ENCODE assay signal across 8 cellular contexts in the genomic region with DNA sequence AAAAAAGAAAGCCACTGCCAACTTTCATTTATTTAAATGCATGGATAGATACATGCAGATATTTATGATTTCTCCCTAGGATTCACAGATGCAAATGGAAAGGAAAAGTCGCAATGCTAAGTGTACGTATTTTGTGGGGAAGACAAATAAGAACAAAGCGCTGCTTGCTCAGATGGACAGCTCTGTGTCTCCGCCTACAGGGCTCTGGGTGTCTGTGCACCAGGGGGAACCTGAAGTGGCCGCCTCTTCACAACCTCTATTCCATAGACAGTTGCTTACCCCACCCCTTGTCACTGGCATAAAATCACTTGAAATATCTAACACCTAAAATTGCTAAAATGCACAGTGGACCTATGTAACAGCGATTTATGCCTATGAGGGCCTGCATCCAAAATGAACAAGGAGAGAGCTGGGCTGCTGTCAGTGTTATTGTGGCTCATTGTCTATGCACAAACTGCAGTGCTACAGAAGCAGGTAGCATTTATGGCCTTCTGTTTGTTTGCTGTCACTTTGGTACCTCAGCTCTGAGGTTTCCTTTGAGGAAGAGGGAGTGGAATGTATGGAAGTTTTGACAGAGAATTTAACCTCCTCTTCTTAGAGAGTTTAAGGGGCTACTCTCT. TPM values are rescaled to one million over a fixed set of nuclear protein-coding genes. Genes with fewer than 3 reads are reported as not detected.
DNase-seq lines count a peak whose midpoint lies in the region; ATAC-seq and TF ChIP-seq lines count a peak whose summit lies in the region.

No MANE protein-coding gene starts in this region.

- ATAC-seq in GM18868 (IDR thresholded peaks at IDR 0.05; ENCODE audit: unreplicated experiment) (peak; percentile 70), HG02610 (IDR thresholded peaks at IDR 0.05; ENCODE audit: unreplicated experiment) (no peak)
- peak; percentile 66 for ATAC-seq in effector memory CD8-positive, alpha-beta T cell (replicated peaks)
- ATAC-seq in naive thymus-derived CD8-positive, alpha-beta T cell = peak; percentile 74 to 79

- no peaks in the 10 kb centered on the region for H3K36me3 Mint-ChIP-seq in effector memory CD8-positive, alpha-beta T cell (ENCODE audit: insufficient read depth)
- H3K36me3 Mint-ChIP-seq in naive thymus-derived CD8-positive, alpha-beta T cell = no peaks in the 10 kb centered on the region

- no peak overlapping the region for H3K4me3 Mint-ChIP-seq in effector memory CD8-positive, alpha-beta T cell
- peak overlapping the region in 4 of 10 donors; percentile 3 to 23 (median 10) for H3K4me3 Mint-ChIP-seq in naive thymus-derived CD8-positive, alpha-beta T cell

- DNase-seq in NCI-H146 treated with DMSO at 0.1 percent for 48 hours (lab: John Stamatoyannopoulos, UW; ENCODE audit: unreplicated experiment) (peak; percentile 21), ureter (ENCODE audit: low spot score) (peak; percentile 48)
- DNase-seq in activated CD4-positive, alpha-beta T cell treated with anti-CD3 and anti-CD28 coated beads, Interleukin-2, amount 50 U/mL, for 4 hours = peak; percentile 20 to 32
- DNase-seq in effector memory CD8-positive, alpha-beta T cell = peak; percentile 13 to 33 (median 30)
- peak; percentile 11 to 65 (median 42) for DNase-seq in naive thymus-derived CD8-positive, alpha-beta T cell

- H3K4me1 Mint-ChIP-seq in effector memory CD8-positive, alpha-beta T cell (ENCODE audit: low read depth in 2 of 2) = no peaks in the 10 kb centered on the region
- H3K4me1 Mint-ChIP-seq in naive thymus-derived CD8-positive, alpha-beta T cell = peaks cover 0 to 3% (median 1%) of the 10 kb centered on the region in 4 donors

- H3K27ac ChIP-seq in C4-2B = no peak overlapping the region

- TF ChIP-seq CTCF in C4-2B (conservative IDR thresholded peaks at IDR 0.05) = peak; percentile 88

- POLR2A ChIA-PET in naive thymus-derived CD8-positive, alpha-beta T cell (lab: Charles Lee) = interaction anchor here (0.6 to 1.8 kb wide), 2 partner anchors 653 to 1564 kb away, joined by 3 to 4 read pairs; no protein-coding TSS in a partner anchor

- no peaks in the 10 kb centered on the region for H3K9me3 Mint-ChIP-seq in effector memory CD8-positive, alpha-beta T cell
- H3K9me3 Mint-ChIP-seq in naive thymus-derived CD8-positive, alpha-beta T cell = no peaks in the 10 kb centered on the region

- peaks cover 14 to 33% of the 10 kb centered on the region in 2 donors for H3K27me3 Mint-ChIP-seq in effector memory CD8-positive, alpha-beta T cell
- peaks cover 0 to 13% (median 4%) of the 10 kb centered on the region in 5 donors for H3K27me3 Mint-ChIP-seq in naive thymus-derived CD8-positive, alpha-beta T cell

- no peak overlapping the region for H3K27ac Mint-ChIP-seq in effector memory CD8-positive, alpha-beta T cell
- no peak overlapping the region for H3K27ac Mint-ChIP-seq in naive thymus-derived CD8-positive, alpha-beta T cell

RNA-seq across cellular contexts. Expression of a gene that starts 58.6 kb away (rescaled TPM):
- total RNA-seq in naive thymus-derived CD8-positive, alpha-beta T cell = not detected
- polyA plus RNA-seq in naive thymus-derived CD8-positive, alpha-beta T cell = not detected
- total RNA-seq in ureter = not detected
